Comparison of ENCODE assay signal across 18 cellular contexts in genomic region chr14:71086571-71086970, GRCh38.
DNase-seq lines count a peak whose midpoint lies in the region; ATAC-seq, FAIRE-seq and TF ChIP-seq lines count a peak whose summit lies in the region.
"Had no signal": no experiment of that assay in that cellular context is flagged by ENCODE, and none has a peak within 500 bp of the region (broad histone marks: within the 10 kb centered on the region; RNA-seq: fewer than 3 reads in every experiment).

No MANE protein-coding gene starts in this region.

- peaks cover 47% of the 10 kb centered on the region for H3K36me3 ChIP-seq in CD4-positive, alpha-beta memory T cell (ENCODE audit: insufficient read depth, low read length)
- peaks cover 50% of the 10 kb centered on the region for H3K36me3 ChIP-seq in endodermal cell (ENCODE audit: control insufficient read depth, insufficient read depth, low read length)

- no peak for DNase-seq in CD4-positive, alpha-beta memory T cell
- DNase-seq in HFFc6: no peak
- no peak for DNase-seq in endodermal cell
- no peak for DNase-seq in frontal cortex (ENCODE audit: low spot score in 2 of 2)
- no peak for DNase-seq in dermis blood vessel endothelial cell
- DNase-seq: activated B cell treated with CpG ODN at 0.5 μM for 24 hours; activated CD8-positive, alpha-beta memory T cell treated with anti-CD3 and anti-CD28 coated beads, Interleukin-2, amount 10 ng/mL, durations not matched to agents 7 days and 5 days; activated effector memory CD4-positive, alpha-beta T cell treated with anti-CD3 and anti-CD28 coated beads, Interleukin-2, amount 50 U/mL, for 16 hours; cerebellar nuclear complex; heart right ventricle; immature natural killer cell; NCI-H1417 treated with DMSO at 0.1 percent for 48 hours; NCI-H69 had no signal

- no peak for ATAC-seq in GM18498 (IDR thresholded peaks at IDR 0.05; ENCODE audit: unreplicated experiment)
- ATAC-seq: activated CD8-positive, alpha-beta memory T cell treated with anti-CD3 and anti-CD28 coated beads, Interleukin-2, amount 10 ng/mL, durations not matched to agents 7 days and 5 days; HCT116; heart right ventricle had no signal

- no peak overlapping the region for H3K4me3 ChIP-seq in CD4-positive, alpha-beta memory T cell (ENCODE audit: low read length in 2 of 2)
- H3K4me3 ChIP-seq in endodermal cell (ENCODE audit: low read length): no peak overlapping the region
- H3K4me3 ChIP-seq: heart right ventricle had no signal

- 95 to 100% methylated on average over 2 to 7 of the region's 7 CpGs for WGBS in endodermal cell (ENCODE audit: insufficient coverage in 1 of 2, insufficient read length in 1 of 2), 2 experiments

- POLR2A ChIA-PET in CD4-positive, alpha-beta memory T cell (lab: Charles Lee; ENCODE audit: partially characterized antibody): no interaction called here

- peak overlapping the region in 6 of 7 donors; percentile 6 to 83 (median 76) for H3K27ac Mint-ChIP-seq in CD4-positive, alpha-beta memory T cell
- H3K27ac Mint-ChIP-seq in HFFc6: peak overlapping the region; percentile 15
- H3K27ac Mint-ChIP-seq in endodermal cell: peak overlapping the region; percentile 84
- peak overlapping the region in 2 of 3 experiments; percentile 33 to 43 for H3K27ac Mint-ChIP-seq in nephron
- H3K27ac Mint-ChIP-seq: activated B cell treated with CpG ODN at 0.5 μM for 24 hours; activated CD8-positive, alpha-beta memory T cell treated with anti-CD3 and anti-CD28 coated beads, Interleukin-2, amount 10 ng/mL, durations not matched to agents 7 days and 5 days; T-helper 2 cell treated with Interferon-gamma antibody and Interleukin-4, amounts not matched to agents 5 μg/mL and 100 μg/mL, for 36 hours had no signal

- intact Hi-C loops in CD4-positive, alpha-beta memory T cell (cut with micrococcal nuclease): no loop called here

- peaks cover 0 to 2% (median 0%) of the 10 kb centered on the region in 8 donors for H3K9me3 Mint-ChIP-seq in CD4-positive, alpha-beta memory T cell
- H3K9me3 Mint-ChIP-seq in HFFc6 (no peaks in the 10 kb centered on the region), endodermal cell (no peaks in the 10 kb centered on the region), nephron (peaks cover 6% of the 10 kb centered on the region)
- H3K9me3 Mint-ChIP-seq: activated B cell treated with CpG ODN at 0.5 μM for 24 hours; immature natural killer cell; T-helper 2 cell treated with Interferon-gamma antibody and Interleukin-4, amounts not matched to agents 5 μg/mL and 100 μg/mL, for 36 hours had no signal

- H3K36me3 Mint-ChIP-seq in CD4-positive, alpha-beta memory T cell: peaks cover 72 to 88% of the 10 kb centered on the region in 2 donors
- H3K36me3 Mint-ChIP-seq in HFFc6 (ENCODE audit: low read depth) (peaks cover 29% of the 10 kb centered on the region), endodermal cell (ENCODE audit: low read depth) (peaks cover 45% of the 10 kb centered on the region), nephron (ENCODE audit: low read depth) (peaks cover 88% of the 10 kb centered on the region)

- TF ChIP-seq CTCF in HFFc6 (IDR thresholded peaks at IDR 0.05) (no peak), endodermal cell (conservative IDR thresholded peaks at IDR 0.05) (no peak), nephron (IDR thresholded peaks at IDR 0.05; ENCODE audit: unreplicated experiment in 3 of 3) (no peak)

- no peaks in the 10 kb centered on the region for H3K9me3 ChIP-seq in CD4-positive, alpha-beta memory T cell (ENCODE audit: control insufficient read depth in 1 of 2, low read length in 2 of 2)
- no peaks in the 10 kb centered on the region for H3K9me3 ChIP-seq in endodermal cell (ENCODE audit: control insufficient read depth, low read length)
- H3K9me3 ChIP-seq: heart right ventricle had no signal

- no peaks in the 10 kb centered on the region for H3K27me3 Mint-ChIP-seq in CD4-positive, alpha-beta memory T cell
- H3K27me3 Mint-ChIP-seq in HFFc6 (ENCODE audit: insufficient read depth) (no peaks in the 10 kb centered on the region; the same call in 1 of the 2 replicates), endodermal cell (ENCODE audit: insufficient read depth) (no peaks in the 10 kb centered on the region), nephron (ENCODE audit: low read depth) (no peaks in the 10 kb centered on the region)
- H3K27me3 Mint-ChIP-seq: activated B cell treated with CpG ODN at 0.5 μM for 24 hours; activated CD8-positive, alpha-beta memory T cell treated with anti-CD3 and anti-CD28 coated beads, Interleukin-2, amount 10 ng/mL, durations not matched to agents 7 days and 5 days had no signal

- CTCF ChIA-PET in CD4-positive, alpha-beta memory T cell (lab: Charles Lee; ENCODE audit: partially characterized antibody): interaction anchor here (1.4 to 3.0 kb wide), 2 partner anchors 11 to 18 kb away, joined by 3 to 10 read pairs; no protein-coding TSS in a partner anchor

- FAIRE-seq in frontal cortex (lab: Jason Lieb, UNC): no peak
- FAIRE-seq: GM12892 had no signal

- no peak overlapping the region for H3K27ac ChIP-seq in CD4-positive, alpha-beta memory T cell (ENCODE audit: low read depth, low read length)
- H3K27ac ChIP-seq in endodermal cell (ENCODE audit: low read depth, low read length): peak overlapping the region; percentile 58
- H3K27ac ChIP-seq: heart right ventricle had no signal

- H3K4me1 ChIP-seq in CD4-positive, alpha-beta memory T cell (ENCODE audit: insufficient read depth, low read length): no peaks in the 10 kb centered on the region
- no peaks in the 10 kb centered on the region for H3K4me1 ChIP-seq in endodermal cell (ENCODE audit: control insufficient read depth, insufficient read depth, low read length)

- no peaks in the 10 kb centered on the region for H3K27me3 ChIP-seq in CD4-positive, alpha-beta memory T cell (ENCODE audit: insufficient read depth, low read length)
- no peaks in the 10 kb centered on the region for H3K27me3 ChIP-seq in endodermal cell (ENCODE audit: control insufficient read depth, insufficient read depth, low read length, poor library complexity, severe bottlenecking)
- H3K27me3 ChIP-seq: heart right ventricle had no signal

- no peak overlapping the region for H3K9ac ChIP-seq in endodermal cell (ENCODE audit: extremely low read depth, low read length, poor library complexity, severe bottlenecking)

- H3K4me1 Mint-ChIP-seq in CD4-positive, alpha-beta memory T cell: peaks cover 21 to 34% (median 29%) of the 10 kb centered on the region in 4 donors
- peaks cover 27% of the 10 kb centered on the region for H3K4me1 Mint-ChIP-seq in HFFc6 (ENCODE audit: low read depth)
- peaks cover 2% of the 10 kb centered on the region for H3K4me1 Mint-ChIP-seq in endodermal cell
- no peaks in the 10 kb centered on the region for H3K4me1 Mint-ChIP-seq in nephron
- H3K4me1 Mint-ChIP-seq: activated B cell treated with CpG ODN at 0.5 μM for 24 hours had no signal

- H3K4me3 Mint-ChIP-seq in CD4-positive, alpha-beta memory T cell: peak overlapping the region in 1 of 8 donors; percentile 57
- H3K4me3 Mint-ChIP-seq in HFFc6 (no peak overlapping the region), endodermal cell (no peak overlapping the region), nephron (no peak overlapping the region)
- H3K4me3 Mint-ChIP-seq: activated B cell treated with CpG ODN at 0.5 μM for 24 hours; activated CD8-positive, alpha-beta memory T cell treated with anti-CD3 and anti-CD28 coated beads, Interleukin-2, amount 10 ng/mL, durations not matched to agents 7 days and 5 days; immature natural killer cell; T-helper 2 cell treated with Interferon-gamma antibody and Interleukin-4, amounts not matched to agents 5 μg/mL and 100 μg/mL, for 36 hours had no signal

Comparison
In these comparisons a context has a peak if more than half of its experiments do, and no peak if none do; other contexts are left out.
1. H3K27ac Mint-ChIP-seq: peak in every context shown above with its lines; median percentile 84 in endodermal cell; 76 in CD4-positive, alpha-beta memory T cell; 38 in nephron; 15 in HFFc6.